In the genomic region with DNA sequence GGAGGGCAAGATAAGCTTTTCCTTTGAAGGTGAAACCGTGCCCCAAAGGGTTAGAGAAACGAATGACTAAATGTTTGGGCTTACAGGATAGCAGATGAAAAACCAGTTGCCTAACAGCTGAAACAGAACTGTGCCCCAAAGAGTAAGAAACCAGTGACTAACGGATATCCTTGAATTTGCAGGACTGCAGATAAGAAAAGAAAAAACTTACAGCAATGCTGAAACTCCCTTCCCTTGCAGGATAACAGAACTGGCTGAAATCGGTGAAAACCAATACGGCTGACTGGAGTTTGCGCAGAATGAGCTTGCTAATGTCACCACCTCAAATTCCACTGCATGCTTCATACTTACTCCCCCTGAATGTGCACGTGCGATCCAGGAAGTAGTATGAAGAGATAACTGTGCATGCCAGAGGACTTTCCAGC, we compare ENCODE assay signal across 1 cellular context.
TF ChIP-seq lines count a peak whose summit lies in the region.

No MANE protein-coding gene starts in this region.

TF ChIP-seq in SK-N-SH, 30 proteins besides CTCF, POLR2A, EP300 and RAD21:
- TF ChIP-seq, protein P1, sequence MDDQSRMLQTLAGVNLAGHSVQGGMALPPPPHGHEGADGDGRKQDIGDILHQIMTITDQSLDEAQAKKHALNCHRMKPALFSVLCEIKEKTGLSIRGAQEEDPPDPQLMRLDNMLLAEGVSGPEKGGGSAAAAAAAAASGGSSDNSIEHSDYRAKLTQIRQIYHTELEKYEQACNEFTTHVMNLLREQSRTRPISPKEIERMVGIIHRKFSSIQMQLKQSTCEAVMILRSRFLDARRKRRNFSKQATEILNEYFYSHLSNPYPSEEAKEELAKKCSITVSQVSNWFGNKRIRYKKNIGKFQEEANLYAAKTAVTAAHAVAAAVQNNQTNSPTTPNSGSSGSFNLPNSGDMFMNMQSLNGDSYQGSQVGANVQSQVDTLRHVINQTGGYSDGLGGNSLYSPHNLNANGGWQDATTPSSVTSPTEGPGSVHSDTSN (IDR thresholded peaks at IDR 0.05), result no peak
- TF ChIP-seq REST (IDR thresholded peaks at IDR 0.05; ENCODE audit: low read depth, low read length), result no peak
- TF ChIP-seq GATA2 (CRISPR knock-in tag; IDR thresholded peaks at IDR 0.05), result no peak
